8 cellular contexts compared by ENCODE assay signal in genomic region chr1:228735871-228736586, GRCh38. TPM values are rescaled to one million over a fixed set of nuclear protein-coding genes. Genes with fewer than 3 reads are reported as not detected.
DNase-seq lines count a peak whose midpoint lies in the region; ATAC-seq and FAIRE-seq lines count a peak whose summit lies in the region.

No MANE protein-coding gene starts in this region.

- no peaks in the 10 kb centered on the region for H3K9me3 ChIP-seq in right cardiac atrium (ENCODE audit: control insufficient read depth, low read length)

- no peaks in the 10 kb centered on the region for H3K9me3 Mint-ChIP-seq in activated naive CD8-positive, alpha-beta T cell treated with anti-CD3 and anti-CD28 coated beads for 36 hours

- intact Hi-C loops in right cardiac atrium (cut with DNase I) = loop anchor here (5.0 to 10.0 kb wide), 6 partner anchors 116 to 491 kb away; no protein-coding TSS in a partner anchor

- H3K27me3 ChIP-seq in right cardiac atrium (ENCODE audit: control insufficient read depth, insufficient read depth) (no peaks in the 10 kb centered on the region), rectal smooth muscle tissue (ENCODE audit: control insufficient read depth, insufficient read depth, low read length) (no peaks in the 10 kb centered on the region)

- H3K36me3 ChIP-seq in rectal smooth muscle tissue (ENCODE audit: control insufficient read depth, insufficient read depth, low read length) = no peaks in the 10 kb centered on the region

- ATAC-seq in right cardiac atrium = peak; percentile 42 to 45

- peak overlapping the region; percentile 79 for H3K4me3 ChIP-seq in right cardiac atrium (ENCODE audit: low read length)
- peak overlapping the region; percentile 82 for H3K4me3 ChIP-seq in rectal smooth muscle tissue (ENCODE audit: low read length)

- H3K36me3 Mint-ChIP-seq in activated naive CD8-positive, alpha-beta T cell treated with anti-CD3 and anti-CD28 coated beads for 36 hours = no peaks in the 10 kb centered on the region

- WGBS in right cardiac atrium = 7% methylated on average over 60 of the region's 60 CpGs

- peaks cover 6% of the 10 kb centered on the region for H3K4me1 Mint-ChIP-seq in activated naive CD8-positive, alpha-beta T cell treated with anti-CD3 and anti-CD28 coated beads for 36 hours

- peak overlapping the region; percentile 83 for H3K9ac ChIP-seq in rectal smooth muscle tissue (ENCODE audit: low read length)

- H3K27ac Mint-ChIP-seq in activated naive CD8-positive, alpha-beta T cell treated with anti-CD3 and anti-CD28 coated beads for 36 hours = no peak overlapping the region

- peak overlapping the region; percentile 76 for H3K4me3 Mint-ChIP-seq in activated naive CD8-positive, alpha-beta T cell treated with anti-CD3 and anti-CD28 coated beads for 36 hours

- FAIRE-seq in RCC 7860 (lab: Jason Lieb, UNC) = no peak

- H3K4me1 ChIP-seq in right cardiac atrium (ENCODE audit: control insufficient read depth, insufficient read depth, low read length) = peaks cover under 1% of the 10 kb centered on the region
- peaks cover 6% of the 10 kb centered on the region for H3K4me1 ChIP-seq in rectal smooth muscle tissue (ENCODE audit: control insufficient read depth, insufficient read depth, low read length)

- DNase-seq in NCI-H82 (lab: John Stamatoyannopoulos, UW) (peak; percentile 64), NCI-H82 treated with DMSO at 0.1 percent for 48 hours (lab: John Stamatoyannopoulos, UW; ENCODE audit: unreplicated experiment) (no peak), NCI-H345 (lab: John Stamatoyannopoulos, UW) (peak; percentile 32), right cardiac atrium (peak; percentile 58 to 82 (median 74)), RCC 7860 (ENCODE audit: low spot score) (no peak), islet precursor cell (no peak)
- DNase-seq in activated naive CD8-positive, alpha-beta T cell treated with anti-CD3 and anti-CD28 coated beads for 36 hours = peak; percentile 7

- H3K27ac ChIP-seq in right cardiac atrium (ENCODE audit: low read length) (peak overlapping the region; percentile 19), rectal smooth muscle tissue (ENCODE audit: low read depth, low read length) (peak overlapping the region; percentile 90)

- peaks cover 27% of the 10 kb centered on the region for H3K27me3 Mint-ChIP-seq in activated naive CD8-positive, alpha-beta T cell treated with anti-CD3 and anti-CD28 coated beads for 36 hours

RNA-seq across cellular contexts. Expression of gene RHOU, which starts 0.8 kb away (rescaled TPM):
- 1 to 10 TPM; 1.0 to 1.3 TPM for total RNA-seq in activated naive CD8-positive, alpha-beta T cell treated with anti-CD3 and anti-CD28 coated beads for 36 hours
- 10 to 100 TPM in 3 of 4 donors, 1 to 10 TPM in 1; 8.1 to 15.1 (median 12.6) TPM for total RNA-seq in right cardiac atrium
- 5.2 TPM for polyA plus RNA-seq in right cardiac atrium

Comparison
In these comparisons a context has a peak if more than half of its experiments do, and no peak if none do; other contexts are left out.
1. DNase-seq: peak in NCI-H82 (single experiment), NCI-H345 (single experiment), activated naive CD8-positive, alpha-beta T cell treated with anti-CD3 and anti-CD28 coated beads for 36 hours (single experiment) and right cardiac atrium (3 of 3); none in NCI-H82 treated with DMSO at 0.1 percent for 48 hours (single experiment), RCC 7860 (single experiment) and islet precursor cell (single experiment).
2. RNA of gene RHOU, which starts 0.8 kb away (total RNA-seq): 8.1 to 15.1 TPM in right cardiac atrium; 1.0 to 1.3 TPM in activated naive CD8-positive, alpha-beta T cell treated with anti-CD3 and anti-CD28 coated beads for 36 hours; every median in the first group is over 4 times any median in the second.